ENCODE assay signal across 8 cellular contexts in the genomic region with DNA sequence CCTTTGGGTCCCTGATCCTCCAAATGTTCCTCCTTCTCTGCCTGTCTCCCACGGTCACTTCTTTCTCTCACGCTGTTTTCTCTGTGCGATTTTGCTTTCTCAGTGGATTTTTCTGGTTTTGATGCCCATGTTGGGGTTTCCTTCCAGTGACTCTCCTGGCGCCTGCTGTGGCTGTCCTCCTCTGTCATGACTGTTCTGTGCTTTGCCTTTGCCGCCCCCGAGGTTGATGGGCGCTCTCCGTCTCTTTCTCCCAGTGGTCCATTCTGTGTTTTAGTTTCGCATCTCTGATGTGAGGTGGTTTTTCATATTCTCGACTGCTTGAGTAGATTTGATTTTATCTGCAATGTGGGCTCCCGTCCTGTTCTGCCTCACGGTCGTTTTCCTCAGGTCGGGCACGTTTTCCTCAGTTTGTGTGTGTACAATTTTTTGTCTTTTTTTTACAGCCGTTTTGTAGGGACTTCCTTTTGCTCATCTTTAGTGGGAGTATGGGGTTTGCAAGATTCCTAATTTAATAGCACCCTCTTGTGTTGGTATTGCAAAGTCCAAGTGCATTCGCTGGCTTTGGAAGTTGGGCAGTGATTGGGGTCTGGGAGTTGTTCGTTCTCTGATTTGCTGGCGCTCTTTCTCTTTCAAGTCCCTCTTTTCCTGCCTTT.
DNase-seq lines count a peak whose midpoint lies in the region; ATAC-seq, FAIRE-seq and TF ChIP-seq lines count a peak whose summit lies in the region.

No MANE protein-coding gene starts in this region.

- no peaks in the 10 kb centered on the region for H3K9me3 Mint-ChIP-seq in stimulated activated naive CD8-positive, alpha-beta T cell treated with anti-CD3 and anti-CD28 coated beads, Interleukin-15, amount 100 ng/mL, for 72 hours

- no peak overlapping the region for H3K4me3 ChIP-seq in kidney (ENCODE audit: low read length in 2 of 2)

- FAIRE-seq in kidney (lab: Jason Lieb, UNC): peak; percentile 32

- no peak overlapping the region for H3K27ac ChIP-seq in kidney (ENCODE audit: low read depth in 2 of 2, low read length in 2 of 2)

- H3K36me3 ChIP-seq in kidney (ENCODE audit: control insufficient read depth in 1 of 2, insufficient read depth in 2 of 2, low read length in 2 of 2): no peaks in the 10 kb centered on the region

- no peak overlapping the region for H3K9ac ChIP-seq in kidney (ENCODE audit: low read length in 2 of 2)

- no peaks in the 10 kb centered on the region for H3K27me3 Mint-ChIP-seq in stimulated activated naive CD8-positive, alpha-beta T cell treated with anti-CD3 and anti-CD28 coated beads, Interleukin-15, amount 100 ng/mL, for 72 hours

- H3K4me1 Mint-ChIP-seq in stimulated activated naive CD8-positive, alpha-beta T cell treated with anti-CD3 and anti-CD28 coated beads, Interleukin-15, amount 100 ng/mL, for 72 hours: peaks cover 45% of the 10 kb centered on the region

- ATAC-seq in stimulated activated naive CD8-positive, alpha-beta T cell treated with anti-CD3 and anti-CD28 coated beads, Interleukin-15, amount 100 ng/mL, for 72 hours: peak; percentile 70
- ATAC-seq in HG03135 (IDR thresholded peaks at IDR 0.05; ENCODE audit: unreplicated experiment): no peak

- DNase-seq in SIG-M5 treated with dmso at 0.1 percent for 504 hours (lab: John Stamatoyannopoulos, UW; ENCODE audit: unreplicated experiment): peak; percentile 62
- DNase-seq in SIG-M5 (lab: John Stamatoyannopoulos, UW): no peak
- DNase-seq in HEK293T (ENCODE audit: extremely low spot score): peak; percentile 81
- DNase-seq in OCI-M1 (lab: John Stamatoyannopoulos, UW): peak; percentile 79
- peak; percentile 84 for DNase-seq in cerebellum (ENCODE audit: low spot score)
- no peak for DNase-seq in kidney
- DNase-seq in stimulated activated naive CD8-positive, alpha-beta T cell treated with anti-CD3 and anti-CD28 coated beads, Interleukin-15, amount 100 ng/mL, for 72 hours: no peak

- TF ChIP-seq CTCF in kidney (IDR thresholded peaks at IDR 0.05; ENCODE audit: borderline replicate concordance, extremely low read depth, insufficient read depth): peak; percentile 61

- H3K27ac Mint-ChIP-seq in stimulated activated naive CD8-positive, alpha-beta T cell treated with anti-CD3 and anti-CD28 coated beads, Interleukin-15, amount 100 ng/mL, for 72 hours: peak overlapping the region in 1 of 2 donors; percentile 59

- no peak overlapping the region for H3K4me3 Mint-ChIP-seq in stimulated activated naive CD8-positive, alpha-beta T cell treated with anti-CD3 and anti-CD28 coated beads, Interleukin-15, amount 100 ng/mL, for 72 hours

- POLR2A ChIA-PET in HEK293T (lab: Yijun Ruan, JAX): no interaction called here

- CTCF ChIA-PET in HEK293T (lab: Yijun Ruan, JAX): no interaction called here

- H3K4me1 ChIP-seq in kidney (ENCODE audit: control insufficient read depth in 1 of 2, insufficient read depth in 1 of 2, low read depth in 1 of 2, low read length in 2 of 2): peaks cover 0 to 7% of the 10 kb centered on the region in 2 donors

- intact Hi-C loops in kidney (cut with DNase I): loop anchor here (2.0 kb wide), 1 partner anchor 179 kb away; no protein-coding TSS in a partner anchor

- H3K9me3 ChIP-seq in kidney (ENCODE audit: control insufficient read depth in 1 of 2, low read length in 2 of 2): no peaks in the 10 kb centered on the region

TF ChIP-seq in HEK293T, 16 proteins besides CTCF, POLR2A, EP300 and RAD21:
- TF ChIP-seq NFRKB (IDR thresholded peaks at IDR 0.05): no peak
- TF ChIP-seq FOXA1 (IDR thresholded peaks at IDR 0.05): no peak
- no peak for TF ChIP-seq ELF4 (IDR thresholded peaks at IDR 0.05)
- TF ChIP-seq ZNF384 (IDR thresholded peaks at IDR 0.05): no peak
TF ChIP-seq in HEK293T: peak in this region for 0.

Comparison
In these comparisons a context has a peak if more than half of its experiments do, and no peak if none do; other contexts are left out.
1. DNase-seq: peak in SIG-M5 treated with dmso at 0.1 percent for 504 hours (single experiment), HEK293T (single experiment), OCI-M1 (single experiment) and cerebellum (single experiment); none in SIG-M5 (single experiment), kidney (single experiment) and stimulated activated naive CD8-positive, alpha-beta T cell treated with anti-CD3 and anti-CD28 coated beads, Interleukin-15, amount 100 ng/mL, for 72 hours (0 of 2).